In genomic region chr2:176796677-176797076, GRCh38 we compare ENCODE assay signal across 7 cellular contexts.
DNase-seq lines count a peak whose midpoint lies in the region; ATAC-seq, FAIRE-seq and TF ChIP-seq lines count a peak whose summit lies in the region.
"Not testable (repeated sequence)": the region's sequence is repeated elsewhere in the genome, so short reads cannot be mapped to it uniquely, and the experiment has no call there.

No MANE protein-coding gene starts in this region.

- not testable (repeated sequence) for H3K4me1 ChIP-seq in A549; Caco-2; KMS-11 (ENCODE audit: low read depth, poor library complexity, severe bottlenecking); PC-9 (replicated peaks; ENCODE audit: insufficient read depth)
- H3K4me1 ChIP-seq in HepG2 (ENCODE audit: insufficient read depth, low read length) = peaks cover 12% of the 10 kb centered on the region; the same call in 1 of the 2 replicates

- H2AFZ ChIP-seq in KMS-11 (ENCODE audit: low read depth) = peak overlapping the region; percentile 33; the same call in 1 of the 2 replicates
- not testable (repeated sequence) for H2AFZ ChIP-seq in PC-9; HepG2 (ENCODE audit: low read length)

- H3K9ac ChIP-seq in KMS-11; HepG2 (ENCODE audit: insufficient read depth, low read depth, low read length): not testable (repeated sequence)

- not testable (repeated sequence) for H3K79me2 ChIP-seq in KMS-11 (ENCODE audit: insufficient read depth, low read depth); PC-9 (ENCODE audit: low read depth); HepG2 (ENCODE audit: insufficient read depth, low read length)

- ATAC-seq in A549, HepG2: not testable (repeated sequence)

- not testable (repeated sequence) for H3K36me3 Mint-ChIP-seq in Caco-2 (ENCODE audit: insufficient read depth, unreplicated experiment)

- H3F3A ChIP-seq in PC-9 (ENCODE audit: insufficient read depth, low read depth) = not testable (repeated sequence)

- not testable (repeated sequence) for TF ChIP-seq EP300 in A549 (IDR thresholded peaks at IDR 0.05); HepG2 (IDR thresholded peaks at IDR 0.05; ENCODE audit: low read depth in 2 of 2, low read length in 2 of 2); HepG2 (CRISPR knock-in tag; IDR thresholded peaks at IDR 0.05; ENCODE audit: borderline replicate concordance)

- not testable (repeated sequence) for H3K9me3 ChIP-seq in A549; Caco-2; PC-9 (ENCODE audit: insufficient read depth, low read depth); HepG2 (ENCODE audit: low read length)

- TF ChIP-seq POLR2A in A549 (IDR thresholded peaks at IDR 0.05; ENCODE audit: low read length); HepG2 (IDR thresholded peaks at IDR 0.05; ENCODE audit: insufficient read depth in 1 of 2, low read depth in 2 of 2, low read length in 2 of 2): not testable (repeated sequence)

- FAIRE-seq in A549 (lab: Jason Lieb, UNC); HepG2 (lab: Jason Lieb, UNC): not testable (repeated sequence)

- not testable (repeated sequence) for H4K20me1 ChIP-seq in KMS-11 (ENCODE audit: insufficient read depth); PC-9 (ENCODE audit: insufficient read depth); HepG2 (ENCODE audit: insufficient read depth, low read length)

- not testable (repeated sequence) for H3K9me3 Mint-ChIP-seq in Caco-2 (ENCODE audit: unreplicated experiment)

- H3K27me3 Mint-ChIP-seq in Caco-2 (ENCODE audit: insufficient read depth, unreplicated experiment) = not testable (repeated sequence)

- WGBS in A549 (ENCODE audit: missing lambda C conversion rate) = 30% methylated on average over 10 of the region's 13 CpGs
- 27% methylated on average over 12 of the region's 13 CpGs for WGBS in HepG2 (ENCODE audit: low lambda C conversion rate)

- in situ Hi-C loops in HepG2 (cut with HindIII; ENCODE audit: extremely low pct_ligation_motif_present, low pct_unique_long_range_greater_than_20kb) = not testable (repeated sequence)

- H3K4me2 ChIP-seq in A549 (peak overlapping the region; percentile 36; the same call in 2 of the 3 replicates), PC-9 (peak overlapping the region; percentile 43; the same call in 1 of the 2 replicates), HepG2 (ENCODE audit: low read depth, low read length) (peak overlapping the region; percentile 12; the same call in 1 of the 2 replicates)
- not testable (repeated sequence) for H3K4me2 ChIP-seq in KMS-11

- not testable (repeated sequence) for H3K27ac ChIP-seq in A549; KMS-11; PC-9; HepG2 (ENCODE audit: extremely low read length, insufficient read depth, low read length)

- H3K4me3 ChIP-seq in A549; Caco-2 (ENCODE audit: low read depth, low read length); KMS-11 (IDR thresholded peaks at IDR 0.05; ENCODE audit: insufficient read depth, low read depth, low read length); HepG2 (replicated peaks in 1 of 3; ENCODE audit: insufficient read depth in 1 of 3, low read depth in 2 of 3, low read length in 3 of 3): not testable (repeated sequence)
- H3K4me3 ChIP-seq in PC-9 = peak overlapping the region; percentile 29; the same call in 1 of the 2 replicates

- H3K9me2 ChIP-seq in PC-9 (ENCODE audit: insufficient read depth) = not testable (repeated sequence)

- not testable (repeated sequence) for TF ChIP-seq CTCF in A549 (IDR thresholded peaks at IDR 0.05); Caco-2 (IDR thresholded peaks at IDR 0.05; ENCODE audit: insufficient read depth in 1 of 2, low read depth in 1 of 2, low read length in 1 of 2, severe bottlenecking in 1 of 2, unreplicated experiment in 1 of 2); KMS-11 (conservative IDR thresholded peaks at IDR 0.05; ENCODE audit: low read depth, low read length); PC-9 (conservative IDR thresholded peaks at IDR 0.05); HepG2 (CRISPR knock-in tag; IDR thresholded peaks at IDR 0.05)

- not testable (repeated sequence) for H3K4me1 Mint-ChIP-seq in Caco-2 (ENCODE audit: low read depth, unreplicated experiment)

- H3K27ac Mint-ChIP-seq in Caco-2 (ENCODE audit: unreplicated experiment) = not testable (repeated sequence)

- DNase-seq in A549 (ENCODE audit: low read depth in 1 of 2, low spot score in 1 of 2); PC-9; HepG2 (ENCODE audit: low spot score): not testable (repeated sequence)
- DNase-seq in Caco-2 (peak; percentile 10 to 38), NCI-H345 (lab: John Stamatoyannopoulos, UW) (peak; percentile 15), NCI-H748 (lab: John Stamatoyannopoulos, UW; ENCODE audit: unreplicated experiment) (peak; percentile 31)

- CTCF ChIA-PET in A549 (lab: Yijun Ruan, JAX); Caco-2 (lab: Charles Lee); PC-9 (lab: Charles Lee); HepG2 (lab: Yijun Ruan, JAX; ENCODE audit: low intra/inter-chr PET ratio, low total read pairs): not testable (repeated sequence)

- BruUV-seq in Caco-2 (replicated peaks; lab: Mats Ljungman, UMichigan); PC-9 (replicated peaks; lab: Mats Ljungman, UMichigan); HepG2 (replicated peaks; lab: Mats Ljungman, UMichigan): not testable (repeated sequence)

- intact Hi-C loops in Caco-2 (cut with micrococcal nuclease; ENCODE audit: unreplicated experiment); PC-9 (cut with micrococcal nuclease; ENCODE audit: unreplicated experiment); HepG2 (cut with micrococcal nuclease; ENCODE audit: unreplicated experiment): not testable (repeated sequence)

- not testable (repeated sequence) for H3K36me3 ChIP-seq in Caco-2 (ENCODE audit: control insufficient read depth, insufficient read depth, low read length); KMS-11 (ENCODE audit: insufficient read depth); PC-9 (ENCODE audit: low read depth); HepG2 (replicated peaks in 1 of 2; ENCODE audit: control insufficient read depth in 1 of 2, insufficient read depth in 2 of 2, low read length in 2 of 2)

- not testable (repeated sequence) for TF ChIP-seq RAD21 in A549 (conservative IDR thresholded peaks at IDR 0.05 in 1 of 2, IDR thresholded peaks at IDR 0.05 in 1 of 2); HepG2 (CRISPR knock-in tag; IDR thresholded peaks at IDR 0.05)

- POLR2A ChIA-PET in A549 (lab: Yijun Ruan, JAX); Caco-2 (lab: Charles Lee); PC-9 (lab: Charles Lee; ENCODE audit: unreplicated experiment); HepG2 (lab: Yijun Ruan, JAX): not testable (repeated sequence)

- H3K27me3 ChIP-seq in Caco-2 (replicated peaks; ENCODE audit: control insufficient read depth, insufficient read depth, low read length); KMS-11 (ENCODE audit: insufficient read depth, low read depth); PC-9 (ENCODE audit: insufficient read depth, low read depth); HepG2 (ENCODE audit: control insufficient read depth in 1 of 2, insufficient read depth in 2 of 2, low read length in 2 of 2): not testable (repeated sequence)

- H3K4me3 Mint-ChIP-seq in Caco-2 (ENCODE audit: unreplicated experiment) = not testable (repeated sequence)

TF ChIP-seq in HepG2, 621 proteins besides CTCF, POLR2A, EP300 and RAD21:
- TF ChIP-seq FOXA3 (CRISPR knock-in tag; IDR thresholded peaks at IDR 0.05) (peak; percentile 28; the same call in 1 of the 2 replicates), FOXA1 (CRISPR knock-in tag; IDR thresholded peaks at IDR 0.05) (peak; percentile 73), ZNF281 (CRISPR knock-in tag; IDR thresholded peaks at IDR 0.05; ENCODE audit: borderline replicate concordance) (peak; percentile 41; the same call in 1 of the 2 replicates)
- TF ChIP-seq FOXA1 (IDR thresholded peaks at IDR 0.05) = not testable (repeated sequence)
